Comparison of ENCODE assay signal across 8 cellular contexts in genomic region chr18:13159579-13159978, GRCh38. TPM values are rescaled to one million over a fixed set of nuclear protein-coding genes. Genes with fewer than 3 reads are reported as not detected.
DNase-seq lines count a peak whose midpoint lies in the region; ATAC-seq, FAIRE-seq and TF ChIP-seq lines count a peak whose summit lies in the region.

No MANE protein-coding gene starts in this region.

- H3K36me3 ChIP-seq in DOHH2 (ENCODE audit: control insufficient read depth, low read length): no peaks in the 10 kb centered on the region
- H3K36me3 ChIP-seq in bronchial epithelial cell (ENCODE audit: control insufficient read depth, insufficient read depth, low read length): no peaks in the 10 kb centered on the region
- no peaks in the 10 kb centered on the region for H3K36me3 ChIP-seq in tibial artery

- H3K27ac ChIP-seq in DOHH2 (ENCODE audit: low read depth, low read length): no peak overlapping the region
- H3K27ac ChIP-seq in tibial artery: no peak overlapping the region

- TF ChIP-seq CTCF in DOHH2 (IDR thresholded peaks at IDR 0.05; ENCODE audit: low read depth, low read length, poor library complexity, severe bottlenecking): peak; percentile 74
- TF ChIP-seq CTCF in bronchial epithelial cell (IDR thresholded peaks at IDR 0.05; ENCODE audit: insufficient read depth, low read length, severe bottlenecking): peak; percentile 76
- peak; percentile 59 to 75 for TF ChIP-seq CTCF in tibial artery (IDR thresholded peaks at IDR 0.05)

- no peak for FAIRE-seq in bronchial epithelial cell (lab: Jason Lieb, UNC)

- no peak overlapping the region for H3K4me2 ChIP-seq in DOHH2 (ENCODE audit: low read length)

- no peaks in the 10 kb centered on the region for H3K9me2 ChIP-seq in DOHH2 (replicated peaks; ENCODE audit: control insufficient read depth, low read length)

- no peaks in the 10 kb centered on the region for H3F3A ChIP-seq in DOHH2 (ENCODE audit: control insufficient read depth, insufficient read depth)

- H3K9me3 ChIP-seq in DOHH2 (ENCODE audit: control insufficient read depth, insufficient read depth, low read length) (peaks cover 13% of the 10 kb centered on the region; the same call in 1 of the 2 replicates), tibial artery (peaks cover 3 to 25% (median 14%) of the 10 kb centered on the region in 3 donors)

- intact Hi-C loops in tibial artery (cut with DNase I; ENCODE audit: low total_unique reads): no loop called here

- no peaks in the 10 kb centered on the region for H3K79me2 ChIP-seq in DOHH2 (ENCODE audit: control insufficient read depth, low read length)

- H3K4me1 ChIP-seq in DOHH2 (ENCODE audit: control insufficient read depth, low read length) (no peaks in the 10 kb centered on the region), tibial artery (no peaks in the 10 kb centered on the region)

- peak; percentile 38 for DNase-seq in HPDE6-E6E7 (ENCODE audit: extremely low spot score)
- peak; percentile 58 for DNase-seq in NOMO-1 treated with DMSO at 0.1 percent for 48 hours (lab: John Stamatoyannopoulos, UW; ENCODE audit: unreplicated experiment)
- DNase-seq in bronchial epithelial cell (ENCODE audit: low read depth): peak; percentile 64
- peak; percentile 67 for DNase-seq in kidney tubule cell (ENCODE audit: low spot score)
- DNase-seq in tibial artery: no peak
- DNase-seq in DMS153 treated with DMSO at 0.1 percent for 48 hours (lab: John Stamatoyannopoulos, UW; ENCODE audit: unreplicated experiment): no peak

- H3K4me3 ChIP-seq in DOHH2 (ENCODE audit: low read length) (no peak overlapping the region), bronchial epithelial cell (ENCODE audit: low read depth, low read length) (no peak overlapping the region), tibial artery (no peak overlapping the region)

- peaks cover 6% of the 10 kb centered on the region for H3K27me3 ChIP-seq in DOHH2 (ENCODE audit: control insufficient read depth, low read length)
- no peaks in the 10 kb centered on the region for H3K27me3 ChIP-seq in bronchial epithelial cell (ENCODE audit: control insufficient read depth, insufficient read depth, low read length)
- H3K27me3 ChIP-seq in tibial artery: no peaks in the 10 kb centered on the region

- no peaks in the 10 kb centered on the region for H4K20me1 ChIP-seq in DOHH2 (ENCODE audit: control insufficient read depth, insufficient read depth, low read depth, low read length)

- no peak for ATAC-seq in GM18858 (IDR thresholded peaks at IDR 0.05; ENCODE audit: unreplicated experiment)

RNA-seq across cellular contexts. Expression of gene LDLRAD4, which starts 59.0 kb away (rescaled TPM):
- total RNA-seq in bronchial epithelial cell: not detected in 2 replicates

Comparison
In these comparisons a context has a peak if more than half of its experiments do, and no peak if none do; other contexts are left out.
1. DNase-seq: peak in HPDE6-E6E7 (single experiment), NOMO-1 treated with DMSO at 0.1 percent for 48 hours (single experiment), bronchial epithelial cell (single experiment) and kidney tubule cell (single experiment); none in tibial artery (0 of 2) and DMS153 treated with DMSO at 0.1 percent for 48 hours (single experiment).
2. Peak in every context shown above with its lines, with median percentiles within 50 percentile points of each other: CTCF ChIP-seq.